In the genomic region with DNA sequence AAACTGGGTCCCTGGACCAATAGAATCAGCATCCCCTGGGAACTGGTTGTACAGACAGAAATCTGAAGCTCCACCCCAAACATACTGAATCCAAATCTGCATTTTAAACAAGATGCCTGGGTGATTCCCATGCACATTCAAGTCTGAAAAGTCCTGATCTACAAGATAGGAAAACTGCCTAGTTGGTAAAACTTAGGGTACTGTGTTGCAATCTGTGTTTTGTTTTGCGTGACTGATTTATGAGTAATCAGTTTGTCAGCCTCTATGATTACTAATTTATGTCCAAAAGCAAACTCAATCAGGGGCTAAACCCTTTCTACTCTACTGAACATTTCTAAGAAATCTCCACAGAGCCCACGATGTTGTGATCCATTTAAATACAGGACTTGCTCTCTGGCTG, we compare ENCODE assay signal across 12 cellular contexts.
A peak's percentile ranks its signal among the peaks of the same experiment; 100 is the strongest.
DNase-seq lines count a peak whose midpoint lies in the region.
"Had no signal": no experiment of that assay in that cellular context is flagged by ENCODE, and none has a peak within 500 bp of the region (broad histone marks: within the 10 kb centered on the region; RNA-seq: fewer than 3 reads in every experiment).

No MANE protein-coding gene starts in this region.

- H3K4me3 ChIP-seq in SJCRH30, result no peak overlapping the region
- H3K4me3 ChIP-seq: MG63, upper lobe of right lung had no signal

- no peak overlapping the region for H3K27ac ChIP-seq in epithelial cell of prostate
- H3K27ac ChIP-seq in SJCRH30, result no peak overlapping the region
- H3K27ac ChIP-seq: upper lobe of right lung had no signal

- no peaks in the 10 kb centered on the region for H3K4me1 ChIP-seq in SJCRH30

- no peaks in the 10 kb centered on the region for H3K27me3 ChIP-seq in SJCRH30
- H3K27me3 ChIP-seq: MG63, upper lobe of right lung had no signal

- H3K9me3 ChIP-seq in SJCRH30 (replicated peaks), result no peaks in the 10 kb centered on the region
- H3K9me3 ChIP-seq: upper lobe of right lung had no signal

- DNase-seq in NCI-H1436 (lab: John Stamatoyannopoulos, UW) (peak; percentile 4), NCI-H1436 treated with DMSO at 0.1 percent for 48 hours (lab: John Stamatoyannopoulos, UW) (no peak), RPMI7951 (ENCODE audit: low read depth) (peak; percentile 58), epithelial cell of prostate (ENCODE audit: low read depth, low spot score) (peak; percentile 54), renal cortical epithelial cell (ENCODE audit: low read depth) (peak; percentile 100), NCI-H187 treated with DMSO at 0.1 percent for 48 hours (lab: John Stamatoyannopoulos, UW) (no peak), SJCRH30 (no peak)
- DNase-seq in stimulated activated naive CD4-positive, alpha-beta T cell treated with Interleukin-2 at 50 U/mL for 16 hours (lab: John Stamatoyannopoulos, UW), result no peak
- DNase-seq: 8988T; MG63; stimulated activated CD4-positive, alpha-beta T cell treated with anti-CD3 and anti-CD28 coated beads, Interleukin-12 subunit alpha, Interleukin-12 subunit beta, amount 100 ng/mL, for 4 hours; upper lobe of right lung had no signal

- H3K36me3 ChIP-seq in SJCRH30, result no peaks in the 10 kb centered on the region
- H3K36me3 ChIP-seq: MG63, upper lobe of right lung had no signal

Comparison
In these comparisons a context has a peak if more than half of its experiments do, and no peak if none do; other contexts are left out.
1. DNase-seq: peak in NCI-H1436 (single experiment), RPMI7951 (single experiment), epithelial cell of prostate (single experiment) and renal cortical epithelial cell (single experiment); none in NCI-H1436 treated with DMSO at 0.1 percent for 48 hours (single experiment), stimulated activated naive CD4-positive, alpha-beta T cell treated with Interleukin-2 at 50 U/mL for 16 hours (single experiment), NCI-H187 treated with DMSO at 0.1 percent for 48 hours (single experiment) and SJCRH30 (0 of 2).